Comparison of ENCODE assay signal across 8 cellular contexts in genomic region chr16:396605-397004, GRCh38. TPM values are rescaled to one million over a fixed set of nuclear protein-coding genes. Genes with fewer than 3 reads are reported as not detected.
A peak's percentile ranks its signal among the peaks of the same experiment; 100 is the strongest.
DNase-seq lines count a peak whose midpoint lies in the region; ATAC-seq, FAIRE-seq and TF ChIP-seq lines count a peak whose summit lies in the region.

No MANE protein-coding gene starts in this region.

- no peak for TF ChIP-seq RAD21 in A549 (conservative IDR thresholded peaks at IDR 0.05 in 1 of 2, IDR thresholded peaks at IDR 0.05 in 1 of 2)

- no peak for FAIRE-seq in A549 (lab: Jason Lieb, UNC)
- peak; percentile 70 for FAIRE-seq in G401.6 (lab: Jason Lieb, UNC)

- H3K9ac ChIP-seq in mammary epithelial cell (ENCODE audit: insufficient read depth, low read length), result no peak overlapping the region

- peak overlapping the region; percentile 63 for H2AFZ ChIP-seq in mammary epithelial cell (ENCODE audit: low read depth, low read length)

- H3K36me3 ChIP-seq in mammary epithelial cell (ENCODE audit: insufficient read depth, low read length), result no peaks in the 10 kb centered on the region

- no peak for TF ChIP-seq CTCF in A549 (IDR thresholded peaks at IDR 0.05)
- no peak for TF ChIP-seq CTCF in mammary epithelial cell (conservative IDR thresholded peaks at IDR 0.05 in 1 of 2, IDR thresholded peaks at IDR 0.05 in 1 of 2; ENCODE audit: extremely low read depth in 1 of 2, insufficient read depth in 1 of 2, low read depth in 1 of 2, low read length in 2 of 2)

- no peak for TF ChIP-seq EP300 in A549 (IDR thresholded peaks at IDR 0.05)

- H3K4me2 ChIP-seq in A549, result peak overlapping the region; percentile 86
- peak overlapping the region; percentile 37 for H3K4me2 ChIP-seq in mammary epithelial cell (ENCODE audit: insufficient read depth, low read depth, low read length)

- WGBS in A549 (ENCODE audit: missing lambda C conversion rate), result 3% methylated on average over 22 of the region's 22 CpGs
- WGBS in mammary epithelial cell (ENCODE audit: low coverage, missing lambda C conversion rate), result 9% methylated on average over 22 of the region's 22 CpGs

- no peaks in the 10 kb centered on the region for H3K27me3 ChIP-seq in mammary epithelial cell (ENCODE audit: insufficient read depth, low read length)

- 0 out of 2 replicates have a peak, but pooled peaks have one; percentile 18 for TF ChIP-seq POLR2A in A549 (IDR thresholded peaks at IDR 0.05; ENCODE audit: low read length)

- H3K4me1 ChIP-seq in A549 (peaks cover 39% of the 10 kb centered on the region), mammary epithelial cell (ENCODE audit: insufficient read depth, low read length) (peaks cover 6% of the 10 kb centered on the region)

- POLR2A ChIA-PET in A549 (lab: Yijun Ruan, JAX), result no interaction called here

- ATAC-seq in A549 (peak; percentile 49 to 65; a peak in 4 of 6 replicates), left lobe of liver (peak; percentile 18), GM21723 (IDR thresholded peaks at IDR 0.05; ENCODE audit: unreplicated experiment) (no peak)

- intact Hi-C loops in mammary epithelial cell (cut with micrococcal nuclease), result no loop called here

- H3K27ac ChIP-seq in A549 (peak overlapping the region; percentile 94 to 99), mammary epithelial cell (ENCODE audit: insufficient read depth, low read depth, low read length) (no peak overlapping the region), temporal lobe (ENCODE audit: low read depth, low read length) (peak overlapping the region; percentile 65)

- no peaks in the 10 kb centered on the region for H4K20me1 ChIP-seq in mammary epithelial cell (ENCODE audit: insufficient read depth, low read length)

- H3K4me3 ChIP-seq in A549 (peak overlapping the region; percentile 80), mammary epithelial cell (replicated peaks in 1 of 3; ENCODE audit: insufficient read depth in 1 of 3, low read depth in 2 of 3, low read length in 3 of 3) (peak overlapping the region in 2 of 3 experiments; percentile 20 to 27)

- DNase-seq in A549 (ENCODE audit: low read depth in 1 of 2, low spot score in 1 of 2), result peak; percentile 74 to 86
- peak; percentile 37 for DNase-seq in NCI-H82 treated with DMSO at 0.1 percent for 48 hours (lab: John Stamatoyannopoulos, UW; ENCODE audit: unreplicated experiment)
- DNase-seq in mammary epithelial cell, result no peak
- no peak for DNase-seq in left lobe of liver (ENCODE audit: low spot score)
- DNase-seq in COLO829 (ENCODE audit: low spot score), result no peak

- CTCF ChIA-PET in A549 (lab: Yijun Ruan, JAX), result interaction anchor here (1.6 kb wide), 1 partner anchor 28 kb away, joined by 3 read pairs; no protein-coding TSS in a partner anchor
- CTCF ChIA-PET in mammary epithelial cell (lab: Charles Lee; ENCODE audit: low non-redundant PET), result interaction anchor here (0.8 kb wide), 1 partner anchor 28 kb away, joined by 3 read pairs; no protein-coding TSS in a partner anchor

- no peaks in the 10 kb centered on the region for H3K79me2 ChIP-seq in mammary epithelial cell (ENCODE audit: insufficient read depth, low read length)

- H3K9me3 ChIP-seq in A549, result 0 out of 3 replicates have a peak, but pooled peaks cover 2% of the 10 kb centered on the region
- peaks cover 8% of the 10 kb centered on the region for H3K9me3 ChIP-seq in mammary epithelial cell (replicated peaks; ENCODE audit: insufficient read depth, low read length)

- dilution Hi-C loops in mammary epithelial cell (cut with HindIII; ENCODE audit: low sequenced_read_pairs), result no loop called here

- in situ Hi-C loops in mammary epithelial cell (cut with MboI; ENCODE audit: low sequenced_read_pairs in 2 of 2), result no loop called here

- BruUV-seq in mammary epithelial cell (replicated peaks; lab: Mats Ljungman, UMichigan), result no TSS peak

TF ChIP-seq in A549, 52 proteins besides CTCF, POLR2A, EP300 and RAD21:
- no peak for TF ChIP-seq RARB (CRISPR knock-in tag; IDR thresholded peaks at IDR 0.05)
- TF ChIP-seq ZFP36 (IDR thresholded peaks at IDR 0.05; ENCODE audit: borderline replicate concordance, partially characterized antibody), result no peak
- TF ChIP-seq E2F6 (IDR thresholded peaks at IDR 0.05; ENCODE audit: borderline replicate concordance, low read depth), result peak; percentile 93
- no peak for TF ChIP-seq ESRRA (IDR thresholded peaks at IDR 0.05; ENCODE audit: borderline replicate concordance, low read length)
- TF ChIP-seq USF2 (IDR thresholded peaks at IDR 0.05), result peak; percentile 52
- 0 out of 2 replicates have a peak, but pooled peaks have one; percentile 46 for TF ChIP-seq HDAC2 (IDR thresholded peaks at IDR 0.05)
- TF ChIP-seq MAX (IDR thresholded peaks at IDR 0.05), result peak; percentile 84
- peak; percentile 47 for TF ChIP-seq MAFK (IDR thresholded peaks at IDR 0.05; ENCODE audit: partially characterized antibody)

RNA-seq across cellular contexts. Expression of gene NME4, which starts 0.4 kb away (rescaled TPM):
- polyA plus RNA-seq in A549 (2011; rRNA removed), result 229 and 239 TPM in 2 replicates
- polyA plus RNA-seq in A549 (2012; cell fraction: cytosol; rRNA removed), result 926 and 1,068 TPM in 2 replicates
- polyA plus RNA-seq in A549 (2012; cell fraction: nucleus; rRNA removed), result 529 and 596 TPM in 2 replicates
- polyA plus RNA-seq in A549 (2017; fragmentation: RNase III; extraction: RNeasy Plus Mini Kit Qiagen cat#74134 plus additional on column Dnase treatment), result 301 to 349 TPM (median 339 TPM) in 3 replicates
- 134 and 168 TPM in 2 replicates for polyA minus RNA-seq in A549 (2011; rRNA and poly(A)+ RNA removed)
- total RNA-seq in mammary epithelial cell, result 10 to 100 TPM; 64.7 to 74.4 TPM
- polyA plus RNA-seq in mammary epithelial cell, result 88.6 TPM
- polyA minus RNA-seq in mammary epithelial cell, result 35.0 TPM
- total RNA-seq in left lobe of liver, result 64.9 TPM
- 11.6 TPM for total RNA-seq in temporal lobe

RNA-seq across cellular contexts. Expression of gene DECR2, which starts 5.1 kb away (rescaled TPM):
- polyA plus RNA-seq in A549 (2011; rRNA removed), result 15.5 and 17.9 TPM in 2 replicates
- polyA plus RNA-seq in A549 (2012; cell fraction: cytosol; rRNA removed), result 40.9 and 56.0 TPM in 2 replicates
- 154 and 183 TPM in 2 replicates for polyA plus RNA-seq in A549 (2012; cell fraction: nucleus; rRNA removed)
- 31.0 to 38.0 TPM (median 34.2 TPM) in 3 replicates for polyA plus RNA-seq in A549 (2017; fragmentation: RNase III; extraction: RNeasy Plus Mini Kit Qiagen cat#74134 plus additional on column Dnase treatment)
- 12.0 and 14.1 TPM in 2 replicates for polyA minus RNA-seq in A549 (2011; rRNA and poly(A)+ RNA removed)
- 10 to 100 TPM; 19.2 to 26.6 TPM for total RNA-seq in mammary epithelial cell
- 14.5 TPM for polyA plus RNA-seq in mammary epithelial cell
- 10.2 TPM for polyA minus RNA-seq in mammary epithelial cell
- 109 TPM for total RNA-seq in left lobe of liver
- 7.9 TPM for total RNA-seq in temporal lobe

RNA-seq across cellular contexts. Expression of gene PGAP6, which starts 14.8 kb away (rescaled TPM):
- polyA plus RNA-seq in A549 (2011; rRNA removed), result 25.9 and 36.0 TPM in 2 replicates
- 62.1 and 83.7 TPM in 2 replicates for polyA plus RNA-seq in A549 (2012; cell fraction: cytosol; rRNA removed)
- polyA plus RNA-seq in A549 (2012; cell fraction: nucleus; rRNA removed), result 177 and 238 TPM in 2 replicates
- 32.3 to 38.1 TPM (median 36.2 TPM) in 3 replicates for polyA plus RNA-seq in A549 (2017; fragmentation: RNase III; extraction: RNeasy Plus Mini Kit Qiagen cat#74134 plus additional on column Dnase treatment)
- polyA minus RNA-seq in A549 (2011; rRNA and poly(A)+ RNA removed), result 50.0 and 58.6 TPM in 2 replicates
- total RNA-seq in mammary epithelial cell, result 10 to 100 TPM; 31.3 to 44.5 TPM
- polyA plus RNA-seq in mammary epithelial cell, result 73.2 TPM
- 77.1 TPM for polyA minus RNA-seq in mammary epithelial cell
- total RNA-seq in left lobe of liver, result 32.6 TPM
- total RNA-seq in temporal lobe, result 14.8 TPM

RNA-seq across cellular contexts. Expression of gene MRPL28, which starts 26.3 kb away (rescaled TPM):
- polyA plus RNA-seq in A549 (2011; rRNA removed) (115 and 130 TPM in 2 replicates), A549 (2017; fragmentation: RNase III; extraction: RNeasy Plus Mini Kit Qiagen cat#74134 plus additional on column Dnase treatment) (139 to 144 TPM (median 139 TPM) in 3 replicates), mammary epithelial cell (155 TPM)
- polyA plus RNA-seq in A549 (2012; cell fraction: cytosol; rRNA removed), result 235 and 249 TPM in 2 replicates
- 164 and 216 TPM in 2 replicates for polyA plus RNA-seq in A549 (2012; cell fraction: nucleus; rRNA removed)
- polyA minus RNA-seq in A549 (2011; rRNA and poly(A)+ RNA removed), result 56.3 and 61.4 TPM in 2 replicates
- total RNA-seq in mammary epithelial cell (10 to 100 TPM; 49.8 to 83.9 TPM), left lobe of liver (36.1 TPM), temporal lobe (26.8 TPM)
- 129 TPM for polyA minus RNA-seq in mammary epithelial cell

RNA-seq across cellular contexts. Expression of gene RAB11FIP3, which starts 28.8 kb away (rescaled TPM):
- polyA plus RNA-seq in A549 (2011; rRNA removed) (6.7 and 9.7 TPM in 2 replicates), A549 (2017; fragmentation: RNase III; extraction: RNeasy Plus Mini Kit Qiagen cat#74134 plus additional on column Dnase treatment) (18.0 to 19.1 TPM (median 18.4 TPM) in 3 replicates), mammary epithelial cell (7.3 TPM)
- polyA plus RNA-seq in A549 (2012; cell fraction: cytosol; rRNA removed), result 17.3 and 21.6 TPM in 2 replicates
- polyA plus RNA-seq in A549 (2012; cell fraction: nucleus; rRNA removed), result 51.0 and 56.1 TPM in 2 replicates
- 6.0 and 7.3 TPM in 2 replicates for polyA minus RNA-seq in A549 (2011; rRNA and poly(A)+ RNA removed)
- total RNA-seq in mammary epithelial cell (10 to 100 TPM; 14.2 to 30.4 TPM), left lobe of liver (24.1 TPM), temporal lobe (29.0 TPM)
- polyA minus RNA-seq in mammary epithelial cell, result 74.8 TPM

Comparison
In these comparisons a context has a peak if more than half of its experiments do, and no peak if none do; other contexts are left out.
1. DNase-seq: peak in A549 (2 of 2) and NCI-H82 treated with DMSO at 0.1 percent for 48 hours (single experiment); none in mammary epithelial cell (single experiment), left lobe of liver (single experiment) and COLO829 (single experiment).